23 cellular contexts compared by ENCODE assay signal in the genomic region with DNA sequence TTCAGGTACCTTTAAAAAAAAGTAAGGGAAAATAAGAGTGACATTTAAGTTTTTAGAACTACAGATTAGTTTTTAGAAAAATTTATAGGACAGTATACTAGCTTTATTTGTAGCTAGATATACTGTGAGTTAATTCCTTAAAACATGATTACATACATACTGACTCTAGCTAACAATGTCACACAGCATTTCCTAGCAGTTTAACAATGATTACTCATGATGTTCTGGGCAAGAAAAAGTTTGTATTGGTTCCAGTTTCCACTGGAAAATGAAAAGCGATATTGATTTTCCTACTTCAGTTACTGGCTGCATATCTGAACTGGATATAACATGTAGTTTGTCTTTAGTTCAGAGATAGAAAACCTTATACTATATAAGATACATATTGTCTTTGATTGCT. TPM values are rescaled to one million over a fixed set of nuclear protein-coding genes. Genes with fewer than 3 reads are reported as not detected.
A peak's percentile ranks its signal among the peaks of the same experiment; 100 is the strongest.
DNase-seq lines count a peak whose midpoint lies in the region; ATAC-seq and TF ChIP-seq lines count a peak whose summit lies in the region.
"Had no signal": no experiment of that assay in that cellular context is flagged by ENCODE, and none has a peak within 500 bp of the region (broad histone marks: within the 10 kb centered on the region; RNA-seq: fewer than 3 reads in every experiment).

No MANE protein-coding gene starts in this region.

- H3F3A ChIP-seq in neural progenitor cell (ENCODE audit: low read depth) = no peaks in the 10 kb centered on the region

- no peak overlapping the region for H3K9ac ChIP-seq in neural progenitor cell
- H3K9ac ChIP-seq: BLaER1 treated with 17β-estradiol and CSF1 and Interleukin-3, amounts not matched to agents 10 nM and 100 nM had no signal

- H3K9me3 ChIP-seq in body of pancreas (no peaks in the 10 kb centered on the region), prostate gland (no peaks in the 10 kb centered on the region), neural progenitor cell (ENCODE audit: low read depth) (no peaks in the 10 kb centered on the region)
- H3K9me3 ChIP-seq: A549; BE2C; BLaER1 treated with 17β-estradiol and CSF1 and Interleukin-3, amounts not matched to agents 10 nM and 100 nM had no signal

- no peaks in the 10 kb centered on the region for H3K27me3 Mint-ChIP-seq in neural progenitor cell (ENCODE audit: insufficient read depth, low read depth)
- H3K27me3 Mint-ChIP-seq: CD4-positive, alpha-beta memory T cell had no signal

- H3K4me1 ChIP-seq in body of pancreas (peaks cover 17% of the 10 kb centered on the region), prostate gland (replicated peaks) (no peaks in the 10 kb centered on the region), neural progenitor cell (no peaks in the 10 kb centered on the region)
- H3K4me1 ChIP-seq: A549; BE2C; BLaER1 treated with 17β-estradiol and CSF1 and Interleukin-3, amounts not matched to agents 10 nM and 100 nM had no signal

- no peaks in the 10 kb centered on the region for H3K9me3 Mint-ChIP-seq in neural progenitor cell
- H3K9me3 Mint-ChIP-seq: CD4-positive, alpha-beta memory T cell; GM23338; H9 had no signal

- H3K27ac ChIP-seq in 22Rv1 = peak overlapping the region; percentile 54
- H3K27ac ChIP-seq in body of pancreas = no peak overlapping the region
- H3K27ac ChIP-seq in prostate gland = peak overlapping the region; percentile 3 to 51
- no peak overlapping the region for H3K27ac ChIP-seq in neural progenitor cell
- H3K27ac ChIP-seq: A549; BLaER1 treated with 17β-estradiol and CSF1 and Interleukin-3, amounts not matched to agents 10 nM and 100 nM had no signal

- peaks cover 26% of the 10 kb centered on the region for H3K36me3 Mint-ChIP-seq in neural progenitor cell

- H3K27ac Mint-ChIP-seq in neural progenitor cell = no peak overlapping the region
- H3K27ac Mint-ChIP-seq: CD4-positive, alpha-beta memory T cell; GM23338; H9 had no signal

- H3K4me2 ChIP-seq in neural progenitor cell = no peak overlapping the region
- H3K4me2 ChIP-seq: A549; BLaER1 treated with 17β-estradiol and CSF1 and Interleukin-3, amounts not matched to agents 10 nM and 100 nM; GM23338 had no signal

- TF ChIP-seq POLR2A in body of pancreas (IDR thresholded peaks at IDR 0.05) (no peak), prostate gland (IDR thresholded peaks at IDR 0.05) (no peak)

- intact Hi-C loops in body of pancreas (cut with DNase I) = no loop called here
- intact Hi-C loops in prostate gland (cut with DNase I) = no loop called here

- H3K4me1 Mint-ChIP-seq in neural progenitor cell = no peaks in the 10 kb centered on the region
- H3K4me1 Mint-ChIP-seq: CD4-positive, alpha-beta memory T cell; GM23338; H9 had no signal

- DNase-seq in LNCaP clone FGC (ENCODE audit: low read depth) (no peak), body of pancreas (no peak), prostate gland (ENCODE audit: low spot score) (no peak), neural progenitor cell (ENCODE audit: low spot score) (no peak)
- no peak for DNase-seq in stimulated activated CD4-positive, alpha-beta T cell treated with anti-CD3 and anti-CD28 coated beads, Interleukin-4, amount 100 ng/mL, for 4 hours
- DNase-seq: 8988T; ACHN; AML-193; BE2C; Calu3; CD4-positive, alpha-beta memory T cell; COR-L47; DMS153; DND-41; GDM1; H9 had no signal

- TF ChIP-seq CTCF in 22Rv1 (IDR thresholded peaks at IDR 0.05) (no peak), LNCaP clone FGC (IDR thresholded peaks at IDR 0.05; ENCODE audit: control insufficient read depth, extremely low read depth, insufficient read depth) (no peak), body of pancreas (IDR thresholded peaks at IDR 0.05) (no peak), prostate gland (IDR thresholded peaks at IDR 0.05) (no peak), neural progenitor cell (IDR thresholded peaks at IDR 0.05) (no peak)

- no peaks in the 10 kb centered on the region for H3K79me2 ChIP-seq in neural progenitor cell (ENCODE audit: low read depth)

- H3K4me3 ChIP-seq in LNCaP clone FGC (ENCODE audit: low read depth, low read length) (peak overlapping the region; percentile 39), body of pancreas (no peak overlapping the region), prostate gland (no peak overlapping the region), neural progenitor cell (no peak overlapping the region)
- H3K4me3 ChIP-seq: A549; BLaER1 treated with 17β-estradiol and CSF1 and Interleukin-3, amounts not matched to agents 10 nM and 100 nM; GM12878; GM23338 had no signal

- no peak overlapping the region for H2AFZ ChIP-seq in neural progenitor cell (replicated peaks)
- H2AFZ ChIP-seq: GM23338 had no signal

- H3K27me3 ChIP-seq in body of pancreas (no peaks in the 10 kb centered on the region), prostate gland (replicated peaks; ENCODE audit: insufficient read depth) (no peaks in the 10 kb centered on the region), neural progenitor cell (no peaks in the 10 kb centered on the region)
- H3K27me3 ChIP-seq: BE2C; BLaER1 treated with 17β-estradiol and CSF1 and Interleukin-3, amounts not matched to agents 10 nM and 100 nM had no signal

- H3K4me3 Mint-ChIP-seq in neural progenitor cell = no peak overlapping the region
- H3K4me3 Mint-ChIP-seq: CD4-positive, alpha-beta memory T cell; GM23338; H9 had no signal

- no peaks in the 10 kb centered on the region for H4K20me1 ChIP-seq in neural progenitor cell (ENCODE audit: low read depth)
- H4K20me1 ChIP-seq: BLaER1 treated with 17β-estradiol and CSF1 and Interleukin-3, amounts not matched to agents 10 nM and 100 nM had no signal

- WGBS in body of pancreas, 2 donors = 32 to 38% methylated on average over 1 of the region's 1 CpG
- 61% methylated on average over 1 of the region's 1 CpG for WGBS in prostate gland

- peaks cover 0 to 7% of the 10 kb centered on the region in 2 donors for H3K36me3 ChIP-seq in body of pancreas (replicated peaks in 1 of 2; ENCODE audit: insufficient read depth in 1 of 2, low read depth in 2 of 2)
- peaks cover 0 to 5% of the 10 kb centered on the region in 2 donors for H3K36me3 ChIP-seq in prostate gland
- peaks cover 24% of the 10 kb centered on the region for H3K36me3 ChIP-seq in neural progenitor cell

- ATAC-seq in body of pancreas = peak; percentile 61
- ATAC-seq in GM18907 (IDR thresholded peaks at IDR 0.05; ENCODE audit: unreplicated experiment) = no peak
- ATAC-seq: A549, GM12878, GM23338, HCT116 had no signal

RNA-seq across cellular contexts. Expression of a gene that starts 19.4 kb away (rescaled TPM):
- 10 to 100 TPM; 22.6 to 22.7 TPM for total RNA-seq in body of pancreas
- total RNA-seq in prostate gland = 100 to 1,000 TPM; 112 to 379 TPM
- total RNA-seq in neural progenitor cell (ENCODE audit: low replicate concordance) = 70.6 and 92.5 TPM in 2 replicates

RNA-seq across cellular contexts. Expression of a gene that starts 20.0 kb away (rescaled TPM):
- total RNA-seq in body of pancreas = 10 to 100 TPM; 44.2 to 56.8 TPM
- 10 to 100 TPM; 49.7 to 80.4 TPM for total RNA-seq in prostate gland
- 104 and 171 TPM in 2 replicates for total RNA-seq in neural progenitor cell (ENCODE audit: low replicate concordance)

RNA-seq across cellular contexts. Expression of a gene that starts 42.4 kb away (rescaled TPM):
- 10 to 100 TPM; 36.3 to 66.6 TPM for total RNA-seq in body of pancreas
- 10 to 100 TPM; 72.7 to 81.5 TPM for total RNA-seq in prostate gland
- 151 and 198 TPM in 2 replicates for total RNA-seq in neural progenitor cell (ENCODE audit: low replicate concordance)

Comparison
In these comparisons a context has a peak if more than half of its experiments do, and no peak if none do; other contexts are left out.
1. H3K27ac ChIP-seq: peak in 22Rv1 (single experiment) and prostate gland (2 of 2); none in body of pancreas (0 of 4) and neural progenitor cell (single experiment).